In genomic region chr9:33867747-33868429, GRCh38 we compare ENCODE assay signal across 14 cellular contexts. TPM values are rescaled to one million over a fixed set of nuclear protein-coding genes. Genes with fewer than 3 reads are reported as not detected.
DNase-seq lines count a peak whose midpoint lies in the region; ATAC-seq and TF ChIP-seq lines count a peak whose summit lies in the region.
"Had no signal": no experiment of that assay in that cellular context is flagged by ENCODE, and none has a peak within 500 bp of the region (broad histone marks: within the 10 kb centered on the region; RNA-seq: fewer than 3 reads in every experiment).

No MANE protein-coding gene starts in this region.

- H3K9me3 Mint-ChIP-seq in CD8-positive, alpha-beta memory T cell = no peaks in the 10 kb centered on the region
- H3K9me3 Mint-ChIP-seq in stimulated activated naive B cell treated with anti-CD40 and anti-IgM and Interleukin-4, amounts not matched to agents 10 μg/mL and 1 μg/mL and 100 μg/mL, for 72 hours = no peaks in the 10 kb centered on the region
- H3K9me3 Mint-ChIP-seq: activated CD4-positive, alpha-beta T cell treated with anti-CD3 and anti-CD28 coated beads, Interleukin-2, amount 10 ng/mL, durations not matched to agents 7 days and 5 days; IgD-negative memory B cell; stimulated activated naive CD8-positive, alpha-beta T cell treated with anti-CD3 and anti-CD28 coated beads, Interleukin-15, Interleukin-2, amounts not matched to agents 100 ng/mL and 50 ng/mL, for 24 hours had no signal

- TF ChIP-seq CTCF in upper lobe of right lung (IDR thresholded peaks at IDR 0.05) = no peak

- no peak overlapping the region for H3K4me3 ChIP-seq in muscle layer of colon (ENCODE audit: low read depth in 1 of 2, low read length in 2 of 2)
- no peak overlapping the region for H3K4me3 ChIP-seq in upper lobe of right lung
- H3K4me3 ChIP-seq in CD8-positive, alpha-beta memory T cell (ENCODE audit: low read length) = no peak overlapping the region

- ATAC-seq in esophagus mucosa (peak; percentile 14), upper lobe of right lung (peak; percentile 62)
- no peak for ATAC-seq in stimulated activated naive CD8-positive, alpha-beta T cell treated with anti-CD3 and anti-CD28 coated beads, Interleukin-15, Interleukin-2, amounts not matched to agents 100 U/mL and 50 U/mL, for 24 hours
- ATAC-seq in stimulated activated naive B cell treated with anti-CD40 and anti-IgM and Interleukin-4, amounts not matched to agents 10 μg/mL and 1 μg/mL and 100 μg/mL, for 72 hours (replicated peaks) = no peak

- H3K4me1 Mint-ChIP-seq in CD8-positive, alpha-beta memory T cell = peaks cover 28 to 45% (median 36%) of the 10 kb centered on the region in 3 donors
- H3K4me1 Mint-ChIP-seq in stimulated activated naive B cell treated with anti-CD40 and anti-IgM and Interleukin-4, amounts not matched to agents 10 μg/mL and 1 μg/mL and 100 μg/mL, for 72 hours = peaks cover 11 to 42% of the 10 kb centered on the region in 2 donors

- H3K27ac Mint-ChIP-seq in CD8-positive, alpha-beta memory T cell = peak overlapping the region in 2 of 8 donors; percentile 12 to 90
- no peak overlapping the region for H3K27ac Mint-ChIP-seq in stimulated activated naive B cell treated with anti-CD40 and anti-IgM and Interleukin-4, amounts not matched to agents 10 μg/mL and 1 μg/mL and 100 μg/mL, for 72 hours
- H3K27ac Mint-ChIP-seq: activated CD4-positive, alpha-beta T cell treated with anti-CD3 and anti-CD28 coated beads, Interleukin-2, amount 10 ng/mL, durations not matched to agents 7 days and 5 days; stimulated activated naive CD8-positive, alpha-beta T cell treated with anti-CD3 and anti-CD28 coated beads, Interleukin-15, Interleukin-2, amounts not matched to agents 100 ng/mL and 50 ng/mL, for 24 hours had no signal

- H3K36me3 Mint-ChIP-seq in CD8-positive, alpha-beta memory T cell = peaks cover 0 to 14% (median 2%) of the 10 kb centered on the region in 3 donors
- H3K36me3 Mint-ChIP-seq in stimulated activated naive B cell treated with anti-CD40 and anti-IgM and Interleukin-4, amounts not matched to agents 10 μg/mL and 1 μg/mL and 100 μg/mL, for 72 hours = peaks cover 15 to 25% of the 10 kb centered on the region in 2 donors

- H3K36me3 ChIP-seq in muscle layer of colon (ENCODE audit: insufficient read depth, low read length) = no peaks in the 10 kb centered on the region
- no peaks in the 10 kb centered on the region for H3K36me3 ChIP-seq in upper lobe of right lung
- no peaks in the 10 kb centered on the region for H3K36me3 ChIP-seq in CD8-positive, alpha-beta memory T cell (ENCODE audit: insufficient read depth, low read length)

- intact Hi-C loops in upper lobe of right lung (cut with DNase I) = no loop called here

- H3K9me3 ChIP-seq in muscle layer of colon (ENCODE audit: low read length) = no peaks in the 10 kb centered on the region
- no peaks in the 10 kb centered on the region for H3K9me3 ChIP-seq in upper lobe of right lung
- H3K9me3 ChIP-seq in CD8-positive, alpha-beta memory T cell (ENCODE audit: low read length) = no peaks in the 10 kb centered on the region

- H3K27ac ChIP-seq in muscle layer of colon (ENCODE audit: low read depth, low read length) (peak overlapping the region; percentile 52), upper lobe of right lung (peak overlapping the region; percentile 58)
- H3K27ac ChIP-seq in CD8-positive, alpha-beta memory T cell (ENCODE audit: low read depth, low read length) = no peak overlapping the region

- H3K4me1 ChIP-seq in muscle layer of colon (ENCODE audit: insufficient read depth, low read length) (peaks cover 28% of the 10 kb centered on the region), upper lobe of right lung (peaks cover 27% of the 10 kb centered on the region)
- H3K4me1 ChIP-seq in CD8-positive, alpha-beta memory T cell (ENCODE audit: insufficient read depth, low read length) = peaks cover 8% of the 10 kb centered on the region

- DNase-seq in DMS 273 (lab: John Stamatoyannopoulos, UW; ENCODE audit: unreplicated experiment) = peak; percentile 43
- no peak for DNase-seq in DMS 273 treated with DMSO at 0.1 percent for 48 hours (lab: John Stamatoyannopoulos, UW)
- peak; percentile 57 for DNase-seq in upper lobe of right lung
- DNase-seq in CD8-positive, alpha-beta memory T cell = no peak
- DNase-seq in stimulated activated naive CD8-positive, alpha-beta T cell treated with anti-CD3 and anti-CD28 coated beads, Interleukin-15, Interleukin-2, amounts not matched to agents 100 U/mL and 50 U/mL, for 24 hours = no peak
- DNase-seq in stimulated activated naive B cell treated with anti-CD40 and anti-IgM and Interleukin-4, amounts not matched to agents 10 μg/mL and 1 μg/mL and 100 μg/mL, for 72 hours = no peak
- DNase-seq: activated CD4-positive, alpha-beta T cell treated with anti-CD3 and anti-CD28 coated beads, Interleukin-2, amount 10 ng/mL, durations not matched to agents 7 days and 5 days; foreskin melanocyte; GF-D8; SIG-M5 had no signal

- CTCF ChIA-PET in CD8-positive, alpha-beta memory T cell (lab: Charles Lee) = no interaction called here

- H3K4me3 Mint-ChIP-seq in CD8-positive, alpha-beta memory T cell = no peak overlapping the region
- no peak overlapping the region for H3K4me3 Mint-ChIP-seq in stimulated activated naive B cell treated with anti-CD40 and anti-IgM and Interleukin-4, amounts not matched to agents 10 μg/mL and 1 μg/mL and 100 μg/mL, for 72 hours
- H3K4me3 Mint-ChIP-seq: activated CD4-positive, alpha-beta T cell treated with anti-CD3 and anti-CD28 coated beads, Interleukin-2, amount 10 ng/mL, durations not matched to agents 7 days and 5 days; stimulated activated naive CD8-positive, alpha-beta T cell treated with anti-CD3 and anti-CD28 coated beads, Interleukin-15, Interleukin-2, amounts not matched to agents 100 ng/mL and 50 ng/mL, for 24 hours had no signal

- H3K27me3 ChIP-seq in muscle layer of colon (ENCODE audit: control insufficient read depth in 1 of 2, insufficient read depth in 2 of 2, low read length in 2 of 2) (no peaks in the 10 kb centered on the region), upper lobe of right lung (no peaks in the 10 kb centered on the region)
- H3K27me3 ChIP-seq in CD8-positive, alpha-beta memory T cell (ENCODE audit: insufficient read depth, low read length, poor library complexity, severe bottlenecking) = no peaks in the 10 kb centered on the region

- no peak overlapping the region for H3K9ac ChIP-seq in muscle layer of colon (ENCODE audit: low read length)

- no peaks in the 10 kb centered on the region for H3K27me3 Mint-ChIP-seq in CD8-positive, alpha-beta memory T cell
- no peaks in the 10 kb centered on the region for H3K27me3 Mint-ChIP-seq in stimulated activated naive B cell treated with anti-CD40 and anti-IgM and Interleukin-4, amounts not matched to agents 10 μg/mL and 1 μg/mL and 100 μg/mL, for 72 hours
- H3K27me3 Mint-ChIP-seq: activated CD4-positive, alpha-beta T cell treated with anti-CD3 and anti-CD28 coated beads, Interleukin-2, amount 10 ng/mL, durations not matched to agents 7 days and 5 days; IgD-negative memory B cell; stimulated activated naive CD8-positive, alpha-beta T cell treated with anti-CD3 and anti-CD28 coated beads, Interleukin-15, Interleukin-2, amounts not matched to agents 100 ng/mL and 50 ng/mL, for 24 hours had no signal

- POLR2A ChIA-PET in CD8-positive, alpha-beta memory T cell (lab: Charles Lee) = no interaction called here

RNA-seq across cellular contexts. Expression of gene UBE2R2, which starts 50.9 kb away (rescaled TPM):
- total RNA-seq in esophagus mucosa (25.5 TPM), upper lobe of right lung (36.7 TPM)
- total RNA-seq in CD8-positive, alpha-beta memory T cell = 10 to 100 TPM; 28.8 to 30.3 TPM
- 18.0 TPM for polyA plus RNA-seq in CD8-positive, alpha-beta memory T cell

Comparison
In these comparisons a context has a peak if more than half of its experiments do, and no peak if none do; other contexts are left out.
1. DNase-seq: peak in DMS 273 (single experiment) and upper lobe of right lung (single experiment); none in DMS 273 treated with DMSO at 0.1 percent for 48 hours (single experiment), CD8-positive, alpha-beta memory T cell (0 of 5), stimulated activated naive CD8-positive, alpha-beta T cell treated with anti-CD3 and anti-CD28 coated beads, Interleukin-15, Interleukin-2, amounts not matched to agents 100 U/mL and 50 U/mL, for 24 hours (single experiment) and stimulated activated naive B cell treated with anti-CD40 and anti-IgM and Interleukin-4, amounts not matched to agents 10 μg/mL and 1 μg/mL and 100 μg/mL, for 72 hours (single experiment).
2. ATAC-seq: peak in esophagus mucosa (single experiment) and upper lobe of right lung (single experiment); none in stimulated activated naive CD8-positive, alpha-beta T cell treated with anti-CD3 and anti-CD28 coated beads, Interleukin-15, Interleukin-2, amounts not matched to agents 100 U/mL and 50 U/mL, for 24 hours (single experiment) and stimulated activated naive B cell treated with anti-CD40 and anti-IgM and Interleukin-4, amounts not matched to agents 10 μg/mL and 1 μg/mL and 100 μg/mL, for 72 hours (0 of 2).